In the genomic region with DNA sequence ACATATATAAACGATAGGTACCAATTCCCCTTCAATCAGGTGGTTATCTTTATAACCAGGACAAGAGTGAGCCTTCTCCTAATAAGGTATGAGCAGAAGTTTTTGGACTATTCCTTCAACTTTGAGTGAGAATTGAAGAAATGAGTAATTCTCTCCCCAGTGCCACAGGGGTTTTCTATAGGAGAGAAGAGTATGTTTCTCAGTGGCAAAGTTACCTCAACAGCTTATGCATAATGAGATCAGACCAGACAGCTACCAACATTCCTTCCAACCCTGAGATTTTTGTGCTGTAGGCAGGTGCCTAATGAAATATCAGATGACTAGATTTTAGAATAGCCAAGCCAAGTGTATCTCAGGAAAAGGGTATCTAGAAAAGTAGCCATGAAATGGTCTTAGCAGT, we compare ENCODE assay signal across 33 cellular contexts. TPM values are rescaled to one million over a fixed set of nuclear protein-coding genes. Genes with fewer than 3 reads are reported as not detected.
"Had no signal": no experiment of that assay in that cellular context is flagged by ENCODE, and none has a peak within 500 bp of the region (broad histone marks: within the 10 kb centered on the region; RNA-seq: fewer than 3 reads in every experiment).

No MANE protein-coding gene starts in this region.

- H3K4me3 Mint-ChIP-seq: activated B cell treated with CpG ODN at 0.5 μM for 24 hours; activated CD4-positive, alpha-beta memory T cell treated with anti-CD3 and anti-CD28 coated beads for 36 hours; activated CD4-positive, alpha-beta T cell treated with anti-CD3 and anti-CD28 coated beads, Interleukin-2, amount 10 ng/mL, durations not matched to agents 24 days and 14 days; activated CD8-positive, alpha-beta T cell treated with anti-CD3 and anti-CD28 coated beads for 36 hours; activated naive CD4-positive, alpha-beta T cell treated with anti-CD3 and anti-CD28 coated beads for 36 hours; activated naive CD8-positive, alpha-beta T cell; activated T-cell treated with anti-CD3 and anti-CD28 coated beads, Interleukin-2, amount 50 U/mL, for 4 hours; activated T-cell treated with anti-CD3 and anti-CD28 coated beads, Interleukin-2, amount 50 U/mL, for 72 hours; activated T-helper 1 cell treated with anti-CD3 and anti-CD28 coated beads, Interleukin-12 subunit alpha, Interleukin-12 subunit beta, Interleukin-2, Interleukin-4 antibody, amounts not matched to agents 30 ng/mL and 10 ng/mL and 1 ng/mL, durations not matched to agents 14 hours and 24 hours and 36 hours; brain; T-helper 1 cell treated with Interleukin-12 subunit alpha and Interleukin-12 subunit beta and Interleukin-4 antibody, amounts not matched to agents 30 μg/mL and 1 μg/mL, for 36 hours; T-helper 2 cell treated with Interferon-gamma antibody and Interleukin-4, amounts not matched to agents 5 μg/mL and 100 μg/mL, for 36 hours had no signal

- DNase-seq: activated B cell treated with CpG ODN at 0.5 μM for 24 hours; activated CD4-positive, alpha-beta memory T cell treated with anti-CD3 and anti-CD28 coated beads for 36 hours; activated CD4-positive, alpha-beta T cell treated with anti-CD3 and anti-CD28 coated beads for 4 hours; activated CD4-positive, alpha-beta T cell treated with anti-CD3 and anti-CD28 coated beads, Interleukin-2, amount 10 ng/mL, durations not matched to agents 24 days and 14 days; activated CD4-positive, alpha-beta T cell treated with anti-CD3 and anti-CD28 coated beads, Interleukin-2, amount 50 U/mL, for 1 hour; activated CD4-positive, alpha-beta T cell treated with anti-CD3 and anti-CD28 coated beads, Interleukin-2, amount 50 U/mL, for 4 hours; activated CD4-positive, CD25-positive, alpha-beta regulatory T cell treated with anti-CD3 and anti-CD28 coated beads, Interleukin-2, amount 50 U/mL, for 72 hours; activated CD8-positive, alpha-beta memory T cell treated with anti-CD3 and anti-CD28 coated beads, Interleukin-2, amount 50 U/mL, for 4 hours; activated CD8-positive, alpha-beta T cell treated with anti-CD3 and anti-CD28 coated beads for 36 hours; activated effector memory CD4-positive, alpha-beta T cell treated with Interleukin-2 at 50 U/mL for 16 hours; activated gamma-delta T cell; activated naive CD4-positive, alpha-beta T cell treated with anti-CD3 and anti-CD28 coated beads for 36 hours; activated naive CD4-positive, alpha-beta T cell treated with anti-CD3 and anti-CD28 coated beads, Interleukin-2, amount 50 U/mL, for 16 hours; activated T-cell treated with anti-CD3 and anti-CD28 coated beads for 4 hours; activated T-cell treated with anti-CD3 and anti-CD28 coated beads, Interleukin-2, amount 50 U/mL, for 1 hour; activated T-cell treated with anti-CD3 and anti-CD28 coated beads, Interleukin-2, amount 50 U/mL, for 4 hours; activated T-cell treated with anti-CD3 and anti-CD28 coated beads, Interleukin-2, amount 50 U/mL, for 72 hours; amygdala; anterior cingulate cortex; central memory CD4-positive, alpha-beta T cell; SW 1271; T-helper 1 cell; T-helper 2 cell; T-helper 9 cell had no signal

- H3K9me3 ChIP-seq: ascending aorta had no signal

- H3K27me3 ChIP-seq: ascending aorta had no signal

- H3K4me3 ChIP-seq: ascending aorta had no signal

- H3K4me1 Mint-ChIP-seq: activated B cell treated with CpG ODN at 0.5 μM for 24 hours; activated CD4-positive, alpha-beta T cell treated with anti-CD3 and anti-CD28 coated beads, Interleukin-2, amount 10 ng/mL, durations not matched to agents 24 days and 14 days; brain had no signal

- ATAC-seq: activated CD8-positive, alpha-beta T cell treated with anti-CD3 and anti-CD28 coated beads for 36 hours; activated T-cell treated with anti-CD3 and anti-CD28 coated beads, Interleukin-2, amount 50 U/mL, for 4 hours; activated T-cell treated with anti-CD3 and anti-CD28 coated beads, Interleukin-2, amount 50 U/mL, for 72 hours had no signal

- H3K9me3 Mint-ChIP-seq: activated B cell treated with CpG ODN at 0.5 μM for 24 hours; activated CD4-positive, alpha-beta memory T cell treated with anti-CD3 and anti-CD28 coated beads for 36 hours; activated CD4-positive, alpha-beta T cell treated with anti-CD3 and anti-CD28 coated beads, Interleukin-2, amount 10 ng/mL, durations not matched to agents 24 days and 14 days; activated CD8-positive, alpha-beta T cell treated with anti-CD3 and anti-CD28 coated beads for 36 hours; activated naive CD4-positive, alpha-beta T cell treated with anti-CD3 and anti-CD28 coated beads for 36 hours; activated T-cell treated with anti-CD3 and anti-CD28 coated beads, Interleukin-2, amount 50 U/mL, for 4 hours; activated T-cell treated with anti-CD3 and anti-CD28 coated beads, Interleukin-2, amount 50 U/mL, for 72 hours; activated T-helper 1 cell treated with anti-CD3 and anti-CD28 coated beads, Interleukin-12 subunit alpha, Interleukin-12 subunit beta, Interleukin-2, Interleukin-4 antibody, amounts not matched to agents 30 ng/mL and 10 ng/mL and 1 ng/mL, durations not matched to agents 14 hours and 24 hours and 36 hours; activated T-helper 2 cell treated with anti-CD3 and anti-CD28 coated beads, Interferon-gamma antibody, Interleukin-2, Interleukin-4, amounts not matched to agents 10 μg/mL and 5 μg/mL and 100 μg/mL, durations not matched to agents 14 hours and 24 hours and 36 hours; brain; T-helper 1 cell treated with Interleukin-12 subunit alpha and Interleukin-12 subunit beta and Interleukin-4 antibody, amounts not matched to agents 30 μg/mL and 1 μg/mL, for 36 hours; T-helper 2 cell treated with Interferon-gamma antibody and Interleukin-4, amounts not matched to agents 5 μg/mL and 100 μg/mL, for 36 hours had no signal

- H3K27ac Mint-ChIP-seq: activated B cell treated with CpG ODN at 0.5 μM for 24 hours; activated CD4-positive, alpha-beta memory T cell treated with anti-CD3 and anti-CD28 coated beads for 36 hours; activated CD4-positive, alpha-beta T cell treated with anti-CD3 and anti-CD28 coated beads, Interleukin-2, amount 10 ng/mL, durations not matched to agents 24 days and 14 days; activated CD8-positive, alpha-beta T cell treated with anti-CD3 and anti-CD28 coated beads for 36 hours; activated naive CD4-positive, alpha-beta T cell treated with anti-CD3 and anti-CD28 coated beads for 36 hours; activated naive CD8-positive, alpha-beta T cell; activated T-cell treated with anti-CD3 and anti-CD28 coated beads, Interleukin-2, amount 50 U/mL, for 72 hours; activated T-helper 1 cell treated with anti-CD3 and anti-CD28 coated beads, Interleukin-12 subunit alpha, Interleukin-12 subunit beta, Interleukin-2, Interleukin-4 antibody, amounts not matched to agents 30 ng/mL and 10 ng/mL and 1 ng/mL, durations not matched to agents 14 hours and 24 hours and 36 hours; activated T-helper 2 cell treated with anti-CD3 and anti-CD28 coated beads, Interferon-gamma antibody, Interleukin-2, Interleukin-4, amounts not matched to agents 10 μg/mL and 5 μg/mL and 100 μg/mL, durations not matched to agents 14 hours and 24 hours and 36 hours; brain; T-helper 1 cell treated with Interleukin-12 subunit alpha and Interleukin-12 subunit beta and Interleukin-4 antibody, amounts not matched to agents 30 μg/mL and 1 μg/mL, for 36 hours; T-helper 2 cell treated with Interferon-gamma antibody and Interleukin-4, amounts not matched to agents 5 μg/mL and 100 μg/mL, for 36 hours had no signal

- H3K27ac ChIP-seq: ascending aorta, VCaP had no signal

- H3K36me3 Mint-ChIP-seq: activated CD4-positive, alpha-beta memory T cell treated with anti-CD3 and anti-CD28 coated beads for 36 hours; activated naive CD8-positive, alpha-beta T cell had no signal

RNA-seq across cellular contexts. Expression of a gene that starts 40.9 kb away (rescaled TPM):
- total RNA-seq: activated B cell treated with CpG ODN at 0.5 μM for 24 hours; activated CD4-positive, alpha-beta T cell treated with anti-CD3 and anti-CD28 coated beads, Interleukin-2, amount 10 ng/mL, durations not matched to agents 24 days and 14 days; activated CD8-positive, alpha-beta memory T cell treated with anti-CD3 and anti-CD28 coated beads for 36 hours; activated CD8-positive, alpha-beta T cell treated with anti-CD3 and anti-CD28 coated beads for 36 hours; activated naive CD4-positive, alpha-beta T cell treated with anti-CD3 and anti-CD28 coated beads for 36 hours; activated T-helper 1 cell treated with anti-CD3 and anti-CD28 coated beads, Interleukin-12 subunit alpha, Interleukin-12 subunit beta, Interleukin-2, Interleukin-4 antibody, amounts not matched to agents 30 ng/mL and 10 ng/mL and 1 ng/mL, durations not matched to agents 14 hours and 24 hours and 36 hours; activated T-helper 2 cell treated with anti-CD3 and anti-CD28 coated beads, Interferon-gamma antibody, Interleukin-2, Interleukin-4, amounts not matched to agents 10 μg/mL and 5 μg/mL and 100 μg/mL, durations not matched to agents 14 hours and 24 hours and 36 hours had no signal
